In genomic region chr2:69685321-69686048, GRCh38 we compare ENCODE assay signal across 10 cellular contexts. TPM values are rescaled to one million over a fixed set of nuclear protein-coding genes. Genes with fewer than 3 reads are reported as not detected.
A peak's percentile ranks its signal among the peaks of the same experiment; 100 is the strongest.
DNase-seq lines count a peak whose midpoint lies in the region; ATAC-seq and TF ChIP-seq lines count a peak whose summit lies in the region.
"Had no signal": no experiment of that assay in that cellular context is flagged by ENCODE, and none has a peak within 500 bp of the region (broad histone marks: within the 10 kb centered on the region; RNA-seq: fewer than 3 reads in every experiment).

No MANE protein-coding gene starts in this region.

- H3K36me3 Mint-ChIP-seq in activated naive CD8-positive, alpha-beta T cell treated with anti-CD3 and anti-CD28 coated beads for 36 hours = peaks cover 2% of the 10 kb centered on the region
- H3K36me3 Mint-ChIP-seq in natural killer cell treated with Interleukin-12 subunit alpha and Interleukin-12 subunit beta and Interleukin-15 and Interleukin-18, amount 100 ng/mL, for 72 hours = no peaks in the 10 kb centered on the region

- H3K4me3 Mint-ChIP-seq in activated naive CD8-positive, alpha-beta T cell treated with anti-CD3 and anti-CD28 coated beads for 36 hours = no peak overlapping the region
- H3K4me3 Mint-ChIP-seq in natural killer cell treated with Interleukin-12 subunit alpha and Interleukin-12 subunit beta and Interleukin-15 and Interleukin-18, amount 100 ng/mL, for 72 hours = peak overlapping the region; percentile 9

- ATAC-seq in GM18511 (IDR thresholded peaks at IDR 0.05; ENCODE audit: unreplicated experiment) = peak; percentile 85
- peak; percentile 64 for ATAC-seq in HG02678 (IDR thresholded peaks at IDR 0.05; ENCODE audit: unreplicated experiment)
- ATAC-seq in natural killer cell treated with Interleukin-12 subunit alpha and Interleukin-12 subunit beta and Interleukin-15 and Interleukin-18, amount 100 ng/mL, for 72 hours = peak; percentile 64 to 90
- ATAC-seq in GM21447 (IDR thresholded peaks at IDR 0.05; ENCODE audit: unreplicated experiment) = no peak

- H3K9me3 Mint-ChIP-seq in activated naive CD8-positive, alpha-beta T cell treated with anti-CD3 and anti-CD28 coated beads for 36 hours = peaks cover 3% of the 10 kb centered on the region
- no peaks in the 10 kb centered on the region for H3K9me3 Mint-ChIP-seq in natural killer cell treated with Interleukin-12 subunit alpha and Interleukin-12 subunit beta and Interleukin-15 and Interleukin-18, amount 100 ng/mL, for 72 hours

- H3K4me1 ChIP-seq in spleen (peaks cover 9 to 54% (median 24%) of the 10 kb centered on the region in 6 donors), sigmoid colon (peaks cover 0 to 15% (median 11%) of the 10 kb centered on the region in 4 donors), tibial nerve (peaks cover 0 to 16% (median 3%) of the 10 kb centered on the region in 4 donors)

- no peak for TF ChIP-seq CTCF in spleen (IDR thresholded peaks at IDR 0.05 in 8 of 11, conservative IDR thresholded peaks at IDR 0.05 in 3 of 11)
- TF ChIP-seq CTCF in sigmoid colon (IDR thresholded peaks at IDR 0.05) = no peak
- no peak for TF ChIP-seq CTCF in tibial nerve (IDR thresholded peaks at IDR 0.05)

- peak; percentile 46 for DNase-seq in activated naive CD8-positive, alpha-beta T cell treated with anti-CD3 and anti-CD28 coated beads for 36 hours
- DNase-seq in natural killer cell treated with Interleukin-12 subunit alpha and Interleukin-12 subunit beta and Interleukin-15 and Interleukin-18, amount 100 ng/mL, for 72 hours (ENCODE audit: low spot score) = peak; percentile 65
- no peak for DNase-seq in spleen
- DNase-seq in sigmoid colon = no peak
- DNase-seq in tibial nerve (ENCODE audit: low spot score in 2 of 2) = no peak
- DNase-seq: esophagus squamous epithelium, NCI-H774 had no signal

- no peak overlapping the region for H3K4me3 ChIP-seq in spleen
- H3K4me3 ChIP-seq in sigmoid colon = no peak overlapping the region
- H3K4me3 ChIP-seq in tibial nerve = no peak overlapping the region
- H3K4me3 ChIP-seq: esophagus squamous epithelium had no signal

- H3K27ac ChIP-seq in spleen = no peak overlapping the region
- H3K27ac ChIP-seq in sigmoid colon = no peak overlapping the region
- H3K27ac ChIP-seq in tibial nerve = no peak overlapping the region
- H3K27ac ChIP-seq: esophagus squamous epithelium had no signal

- H3K4me1 Mint-ChIP-seq in activated naive CD8-positive, alpha-beta T cell treated with anti-CD3 and anti-CD28 coated beads for 36 hours = peaks cover 55% of the 10 kb centered on the region
- peaks cover 30 to 44% of the 10 kb centered on the region in 2 donors for H3K4me1 Mint-ChIP-seq in natural killer cell treated with Interleukin-12 subunit alpha and Interleukin-12 subunit beta and Interleukin-15 and Interleukin-18, amount 100 ng/mL, for 72 hours (ENCODE audit: low read depth in 2 of 2)

- intact Hi-C loops in spleen (cut with DNase I; ENCODE audit: low total_unique reads) (no loop called here), sigmoid colon (cut with DNase I) (no loop called here)

- H3K36me3 ChIP-seq in spleen = no peaks in the 10 kb centered on the region
- H3K36me3 ChIP-seq in sigmoid colon = no peaks in the 10 kb centered on the region
- H3K36me3 ChIP-seq in tibial nerve = peaks cover 0 to 5% (median 0%) of the 10 kb centered on the region in 3 donors
- H3K36me3 ChIP-seq: esophagus squamous epithelium had no signal

- H3K27me3 ChIP-seq in spleen (replicated peaks in 1 of 7) (peaks cover 0 to 5% (median 0%) of the 10 kb centered on the region in 7 donors), sigmoid colon (no peaks in the 10 kb centered on the region), tibial nerve (no peaks in the 10 kb centered on the region)
- H3K27me3 ChIP-seq: esophagus squamous epithelium had no signal

- no peaks in the 10 kb centered on the region for H3K27me3 Mint-ChIP-seq in activated naive CD8-positive, alpha-beta T cell treated with anti-CD3 and anti-CD28 coated beads for 36 hours
- no peaks in the 10 kb centered on the region for H3K27me3 Mint-ChIP-seq in natural killer cell treated with Interleukin-12 subunit alpha and Interleukin-12 subunit beta and Interleukin-15 and Interleukin-18, amount 100 ng/mL, for 72 hours

- H3K9me3 ChIP-seq in spleen (no peaks in the 10 kb centered on the region), sigmoid colon (no peaks in the 10 kb centered on the region), tibial nerve (no peaks in the 10 kb centered on the region)
- H3K9me3 ChIP-seq: esophagus squamous epithelium had no signal

- TF ChIP-seq POLR2A in spleen (IDR thresholded peaks at IDR 0.05) = no peak
- TF ChIP-seq POLR2A in sigmoid colon (IDR thresholded peaks at IDR 0.05) = no peak
- TF ChIP-seq POLR2A in tibial nerve (IDR thresholded peaks at IDR 0.05) = no peak

- WGBS in spleen, 5 donors = 82 to 87% (median 84%) methylated on average over 5 of the region's 5 CpGs
- 40 to 72% methylated on average over 5 of the region's 5 CpGs for WGBS in sigmoid colon, 2 donors
- WGBS in tibial nerve, 2 donors = 81 to 85% methylated on average over 5 of the region's 5 CpGs

- H3K27ac Mint-ChIP-seq in activated naive CD8-positive, alpha-beta T cell treated with anti-CD3 and anti-CD28 coated beads for 36 hours = no peak overlapping the region
- H3K27ac Mint-ChIP-seq in natural killer cell treated with Interleukin-12 subunit alpha and Interleukin-12 subunit beta and Interleukin-15 and Interleukin-18, amount 100 ng/mL, for 72 hours = peak overlapping the region; percentile 4 to 19

- TF ChIP-seq EP300 in sigmoid colon (IDR thresholded peaks at IDR 0.05) (no peak), tibial nerve (IDR thresholded peaks at IDR 0.05) (no peak)

RNA-seq across cellular contexts. Expression of gene AAK1, which starts 41.9 kb away (rescaled TPM):
- total RNA-seq in activated naive CD8-positive, alpha-beta T cell treated with anti-CD3 and anti-CD28 coated beads for 36 hours = 10 to 100 TPM; 78.3 to 85.4 TPM
- total RNA-seq in natural killer cell treated with Interleukin-12 subunit alpha and Interleukin-12 subunit beta and Interleukin-15 and Interleukin-18, amount 100 ng/mL, for 72 hours = 100 to 1,000 TPM in 1 of 2 donors, 10 to 100 TPM in 1; 97.1 to 114 TPM
- total RNA-seq in spleen (10 to 100 TPM; 57.7 to 95.1 (median 88.4) TPM), sigmoid colon (10 to 100 TPM; 20.7 to 35.7 (median 22.9) TPM), tibial nerve (10 to 100 TPM; 29.2 to 70.5 (median 44.5) TPM)
- polyA plus RNA-seq in spleen (10 to 100 TPM in 2 of 3 donors, 1 to 10 TPM in 1; 8.3 to 29.9 (median 10.9) TPM), sigmoid colon (10 to 100 TPM in 2 of 3 donors, 1 to 10 TPM in 1; 5.4 to 19.5 (median 11.3) TPM)

RNA-seq across cellular contexts. Expression of gene ANXA4, which starts 56.4 kb away (rescaled TPM):
- 10 to 100 TPM; 15.2 to 15.6 TPM for total RNA-seq in activated naive CD8-positive, alpha-beta T cell treated with anti-CD3 and anti-CD28 coated beads for 36 hours
- 10 to 100 TPM; 15.2 to 21.7 TPM for total RNA-seq in natural killer cell treated with Interleukin-12 subunit alpha and Interleukin-12 subunit beta and Interleukin-15 and Interleukin-18, amount 100 ng/mL, for 72 hours
- 10 to 100 TPM; 22.9 to 56.1 (median 50.0) TPM for total RNA-seq in spleen
- polyA plus RNA-seq in spleen = 10 to 100 TPM; 15.0 to 26.2 (median 20.1) TPM
- total RNA-seq in sigmoid colon = 10 to 100 TPM; 33.3 to 55.8 (median 44.5) TPM
- polyA plus RNA-seq in sigmoid colon = 100 to 1,000 TPM; 129 to 183 (median 155) TPM
- 10 to 100 TPM; 61.8 to 79.4 (median 73.9) TPM for total RNA-seq in tibial nerve

Comparison
In these comparisons a context has a peak if more than half of its experiments do, and no peak if none do; other contexts are left out.
1. DNase-seq: peak in activated naive CD8-positive, alpha-beta T cell treated with anti-CD3 and anti-CD28 coated beads for 36 hours (single experiment) and natural killer cell treated with Interleukin-12 subunit alpha and Interleukin-12 subunit beta and Interleukin-15 and Interleukin-18, amount 100 ng/mL, for 72 hours (single experiment); none in spleen (single experiment), sigmoid colon (single experiment) and tibial nerve (0 of 2).